ENCODE assay signal across 7 cellular contexts in the genomic region with DNA sequence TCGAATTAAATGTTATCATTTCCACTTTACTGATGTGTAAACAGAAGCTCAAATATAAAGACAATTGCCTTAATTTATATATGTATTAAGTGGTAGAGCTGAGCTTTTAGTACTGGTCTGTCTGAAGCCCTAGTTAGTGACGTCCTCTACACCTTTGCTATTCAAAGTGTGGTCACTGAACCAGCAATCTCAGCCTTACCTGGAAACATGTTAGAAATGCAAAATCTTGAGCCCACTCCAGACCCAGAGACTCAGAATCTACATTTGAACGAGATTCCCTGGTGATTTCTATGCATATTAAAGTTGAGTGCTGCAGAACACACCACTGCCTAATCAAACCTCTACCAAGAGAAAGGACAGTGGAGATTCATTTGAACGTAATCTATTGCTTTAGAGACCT.
"Had no signal": no experiment of that assay in that cellular context is flagged by ENCODE, and none has a peak within 500 bp of the region (broad histone marks: within the 10 kb centered on the region; RNA-seq: fewer than 3 reads in every experiment).

No MANE protein-coding gene starts in this region.

- H3K27ac ChIP-seq: GM23248 had no signal

- H3K27ac Mint-ChIP-seq: H9 had no signal

- H3K4me3 ChIP-seq: GM23248, K562 had no signal

- ATAC-seq: K562 had no signal

- DNase-seq: GM23248, H9, HCEC 1CT, IMR-90, KG1 had no signal

- H3K9ac ChIP-seq: GM23248 had no signal

- FAIRE-seq: HTR-8/SVneo, K562 had no signal

- H3K4me3 Mint-ChIP-seq: H9 had no signal

- H3K9me3 Mint-ChIP-seq: H9 had no signal

- H2AFZ ChIP-seq: GM23248 had no signal
